11 cellular contexts compared by ENCODE assay signal in genomic region chr5:111748304-111748763, GRCh38. TPM values are rescaled to one million over a fixed set of nuclear protein-coding genes. Genes with fewer than 3 reads are reported as not detected.
A peak's percentile ranks its signal among the peaks of the same experiment; 100 is the strongest.
DNase-seq lines count a peak whose midpoint lies in the region; ATAC-seq and TF ChIP-seq lines count a peak whose summit lies in the region.
"Had no signal": no experiment of that assay in that cellular context is flagged by ENCODE, and none has a peak within 500 bp of the region (broad histone marks: within the 10 kb centered on the region; RNA-seq: fewer than 3 reads in every experiment).

No MANE protein-coding gene starts in this region.

- peak overlapping the region in 1 of 12 donors; percentile 8 for H3K4me3 ChIP-seq in heart left ventricle
- H3K4me3 ChIP-seq in WERI-Rb-1 (ENCODE audit: low read depth, low read length), result no peak overlapping the region

- no peak overlapping the region for H3K4me3 Mint-ChIP-seq in activated T-helper 2 cell treated with anti-CD3 and anti-CD28 coated beads, Interferon-gamma antibody, Interleukin-2, Interleukin-4, amounts not matched to agents 10 μg/mL and 5 μg/mL and 100 μg/mL, durations not matched to agents 14 hours and 24 hours and 36 hours (ENCODE audit: low read depth)
- peak overlapping the region; percentile 1 for H3K4me3 Mint-ChIP-seq in type B pancreatic cell

- H3K36me3 ChIP-seq in heart left ventricle (peaks cover 0 to 5% (median 0%) of the 10 kb centered on the region in 9 donors), WERI-Rb-1 (peaks cover 7% of the 10 kb centered on the region)

- peaks cover 0 to 77% (median 41%) of the 10 kb centered on the region in 12 donors for H3K4me1 ChIP-seq in heart left ventricle

- H3K9me3 Mint-ChIP-seq in activated T-helper 2 cell treated with anti-CD3 and anti-CD28 coated beads, Interferon-gamma antibody, Interleukin-2, Interleukin-4, amounts not matched to agents 10 μg/mL and 5 μg/mL and 100 μg/mL, durations not matched to agents 14 hours and 24 hours and 36 hours, result no peaks in the 10 kb centered on the region
- no peaks in the 10 kb centered on the region for H3K9me3 Mint-ChIP-seq in type B pancreatic cell

- intact Hi-C loops in Right ventricle myocardium inferior (cut with DNase I), result no loop called here
- intact Hi-C loops in cardiac septum (cut with DNase I), result no loop called here
- intact Hi-C loops in activated T-helper 2 cell treated with anti-CD3 and anti-CD28 coated beads, Interferon-gamma antibody, Interleukin-2, Interleukin-4, amounts not matched to agents 10 μg/mL and 5 μg/mL and 100 μg/mL, durations not matched to agents 14 hours and 24 hours and 36 hours (cut with micrococcal nuclease), result loop anchor here (2.0 kb wide), 1 partner anchor 18 kb away; no protein-coding TSS in a partner anchor
- intact Hi-C loops in heart left ventricle (cut with DNase I), result loop anchor here in 2 of 10 donors (5.0 to 10.0 kb wide), 2 partner anchors 66 to 194 kb away; no protein-coding TSS in a partner anchor

- H3K9me3 ChIP-seq in heart left ventricle (no peaks in the 10 kb centered on the region), WERI-Rb-1 (ENCODE audit: severe bottlenecking) (no peaks in the 10 kb centered on the region)

- TF ChIP-seq POLR2A in heart left ventricle (IDR thresholded peaks at IDR 0.05), result no peak

- H3K27me3 ChIP-seq in heart left ventricle (no peaks in the 10 kb centered on the region), WERI-Rb-1 (ENCODE audit: insufficient read depth, low read depth, severe bottlenecking) (no peaks in the 10 kb centered on the region)

- WGBS in heart left ventricle, 4 donors, result 31 to 51% (median 46%) methylated on average over 3 of the region's 3 CpGs

- H3K36me3 Mint-ChIP-seq in activated T-helper 2 cell treated with anti-CD3 and anti-CD28 coated beads, Interferon-gamma antibody, Interleukin-2, Interleukin-4, amounts not matched to agents 10 μg/mL and 5 μg/mL and 100 μg/mL, durations not matched to agents 14 hours and 24 hours and 36 hours (ENCODE audit: low read depth), result peaks cover 41% of the 10 kb centered on the region
- peaks cover 56% of the 10 kb centered on the region for H3K36me3 Mint-ChIP-seq in type B pancreatic cell

- H3K27ac Mint-ChIP-seq in activated T-helper 2 cell treated with anti-CD3 and anti-CD28 coated beads, Interferon-gamma antibody, Interleukin-2, Interleukin-4, amounts not matched to agents 10 μg/mL and 5 μg/mL and 100 μg/mL, durations not matched to agents 14 hours and 24 hours and 36 hours, result peak overlapping the region; percentile 73
- no peak overlapping the region for H3K27ac Mint-ChIP-seq in type B pancreatic cell

- no peaks in the 10 kb centered on the region for H3K27me3 Mint-ChIP-seq in activated T-helper 2 cell treated with anti-CD3 and anti-CD28 coated beads, Interferon-gamma antibody, Interleukin-2, Interleukin-4, amounts not matched to agents 10 μg/mL and 5 μg/mL and 100 μg/mL, durations not matched to agents 14 hours and 24 hours and 36 hours (ENCODE audit: low read depth)
- H3K27me3 Mint-ChIP-seq in type B pancreatic cell, result no peaks in the 10 kb centered on the region

- TF ChIP-seq CTCF in heart left ventricle (IDR thresholded peaks at IDR 0.05) (no peak), type B pancreatic cell (conservative IDR thresholded peaks at IDR 0.05) (no peak), WERI-Rb-1 (IDR thresholded peaks at IDR 0.05; ENCODE audit: low read depth, low read length) (no peak)

- DNase-seq in Right ventricle myocardium inferior (ENCODE audit: missing footprints), result no peak
- no peak for DNase-seq in cardiac septum (ENCODE audit: low spot score)
- no peak for DNase-seq in activated T-helper 2 cell treated with anti-CD3 and anti-CD28 coated beads, Interferon-gamma antibody, Interleukin-2, Interleukin-4, amounts not matched to agents 10 μg/mL and 5 μg/mL and 100 μg/mL, durations not matched to agents 14 hours and 24 hours and 36 hours (ENCODE audit: low spot score)
- no peak for DNase-seq in heart left ventricle
- no peak for DNase-seq in type B pancreatic cell (ENCODE audit: extremely low spot score, unreplicated experiment)
- no peak for DNase-seq in medulla oblongata (ENCODE audit: extremely low spot score)
- DNase-seq in WERI-Rb-1, result no peak
- DNase-seq: activated CD4-positive, CD25-positive, alpha-beta regulatory T cell treated with anti-CD3 and anti-CD28 coated beads, Interleukin-2, amount 50 U/mL, for 72 hours; NCI-H69 had no signal

- ATAC-seq in Right ventricle myocardium inferior (peak; percentile 60), heart left ventricle (peak; percentile 72 to 91 (median 84)), HG03439 (IDR thresholded peaks at IDR 0.05; ENCODE audit: unreplicated experiment) (no peak)

- peaks cover 40% of the 10 kb centered on the region for H3K4me1 Mint-ChIP-seq in activated T-helper 2 cell treated with anti-CD3 and anti-CD28 coated beads, Interferon-gamma antibody, Interleukin-2, Interleukin-4, amounts not matched to agents 10 μg/mL and 5 μg/mL and 100 μg/mL, durations not matched to agents 14 hours and 24 hours and 36 hours (ENCODE audit: low read depth)
- H3K4me1 Mint-ChIP-seq in type B pancreatic cell (ENCODE audit: unreplicated experiment), result peaks cover 66% of the 10 kb centered on the region

- peak overlapping the region in 9 of 12 donors; percentile 7 to 60 (median 39) for H3K27ac ChIP-seq in heart left ventricle
- H3K27ac ChIP-seq in WERI-Rb-1, result no peak overlapping the region
- H3K27ac ChIP-seq: C4-2B had no signal

RNA-seq across cellular contexts. Expression of gene NREP, which starts 8.7 kb away (rescaled TPM):
- total RNA-seq in Right ventricle myocardium inferior (26.2 TPM), cardiac septum (24.1 TPM), heart left ventricle (10 to 100 TPM in 8 of 9 donors, 1 to 10 TPM in 1; 8.1 to 71.8 (median 43.3) TPM), type B pancreatic cell (ENCODE audit: low replicate concordance) (139 and 462 TPM in 2 replicates)
- 34.9 and 35.3 TPM in 2 replicates for total RNA-seq in activated T-helper 2 cell treated with anti-CD3 and anti-CD28 coated beads, Interferon-gamma antibody, Interleukin-2, Interleukin-4, amounts not matched to agents 10 μg/mL and 5 μg/mL and 100 μg/mL, durations not matched to agents 14 hours and 24 hours and 36 hours
- polyA plus RNA-seq in heart left ventricle, result 10 to 100 TPM; 20.0 to 25.8 TPM
